8 cellular contexts compared by ENCODE assay signal in the genomic region with DNA sequence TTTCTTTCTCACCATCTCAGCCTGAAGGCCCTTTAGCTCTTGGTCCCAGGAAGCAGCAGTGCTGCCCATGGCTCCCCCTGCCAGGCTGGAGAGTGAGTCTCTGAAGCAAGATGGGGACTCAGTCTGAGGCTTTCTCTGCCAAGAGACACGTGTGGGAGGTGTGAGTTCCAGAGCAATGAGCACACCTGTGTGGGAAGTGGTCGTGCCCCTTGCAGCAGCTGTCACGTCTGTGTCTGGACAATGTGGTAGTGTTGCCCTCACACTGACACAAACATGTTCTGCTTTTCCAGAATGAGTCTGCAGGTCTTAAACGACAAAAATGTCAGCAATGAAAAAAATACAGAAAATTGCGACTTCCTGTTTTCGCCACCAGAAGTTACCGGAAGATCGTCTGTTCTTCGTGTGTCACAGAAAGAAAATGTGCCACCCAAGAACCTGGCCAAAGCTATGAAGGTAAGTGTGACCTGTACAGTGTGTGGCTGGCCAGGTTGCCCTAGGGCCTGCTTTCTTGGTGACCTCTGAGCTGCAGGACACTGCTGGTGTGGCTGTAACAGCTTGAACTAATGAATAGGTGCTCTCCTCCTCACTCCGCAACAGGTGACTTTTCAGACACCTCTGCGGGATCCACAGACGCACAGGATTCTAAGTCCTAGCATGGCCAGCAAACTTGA. TPM values are rescaled to one million over a fixed set of nuclear protein-coding genes. Genes with fewer than 3 reads are reported as not detected.
DNase-seq lines count a peak whose midpoint lies in the region; ATAC-seq and TF ChIP-seq lines count a peak whose summit lies in the region.

No MANE protein-coding gene starts in this region.

- CTCF ChIA-PET in Panc1 (lab: Charles Lee), result no interaction called here

- H2BK12ac ChIP-seq in trophoblast cell (ENCODE audit: low read length), result no peak overlapping the region

- no peak overlapping the region for H3K14ac ChIP-seq in trophoblast cell (ENCODE audit: low read length)

- no peak overlapping the region for H3K9ac ChIP-seq in trophoblast cell (ENCODE audit: low read length)

- H2BK120ac ChIP-seq in trophoblast cell (ENCODE audit: insufficient read depth, low read length, poor library complexity), result no peak overlapping the region

- no peak overlapping the region for H2AFZ ChIP-seq in trophoblast cell (ENCODE audit: insufficient read depth, low read length, poor library complexity)

- intact Hi-C loops in Panc1 (cut with micrococcal nuclease; ENCODE audit: unreplicated experiment) (no loop called here), adrenal gland (cut with DNase I) (no loop called here)

- peak; percentile 72 for DNase-seq in GF-D8 (lab: John Stamatoyannopoulos, UW)
- DNase-seq in Panc1 (ENCODE audit: low read depth, low spot score), result no peak
- DNase-seq in adrenal gland, result no peak
- peak; percentile 89 to 96 for DNase-seq in trophoblast cell
- no peak for DNase-seq in cortex of kidney (lab: John Stamatoyannopoulos, UW)
- DNase-seq in epidermal melanocyte (ENCODE audit: insufficient read length, low spot score), result no peak

- TF ChIP-seq POLR2A in adrenal gland (IDR thresholded peaks at IDR 0.05), result no peak

- H2BK5ac ChIP-seq in trophoblast cell (ENCODE audit: low read depth, low read length, poor library complexity), result no peak overlapping the region

- H3K79me2 ChIP-seq in trophoblast cell (ENCODE audit: control insufficient read depth, insufficient read depth, low read length, poor library complexity), result peaks cover 19% of the 10 kb centered on the region

- H3K4me2 ChIP-seq in trophoblast cell (ENCODE audit: low read length), result peak overlapping the region; percentile 65

- H3K9me3 ChIP-seq in Panc1 (ENCODE audit: control insufficient read depth, insufficient read depth, low read depth, low read length) (no peaks in the 10 kb centered on the region), adrenal gland (replicated peaks in 1 of 3) (no peaks in the 10 kb centered on the region), trophoblast cell (ENCODE audit: insufficient read depth, low read depth, low read length) (no peaks in the 10 kb centered on the region)

- H4K91ac ChIP-seq in trophoblast cell (ENCODE audit: low read depth, low read length), result no peak overlapping the region

- TSS peak; percentile 55 for BruUV-seq in Panc1 (replicated peaks; lab: Mats Ljungman, UMichigan)

- H3K79me1 ChIP-seq in trophoblast cell (ENCODE audit: low read length), result peaks cover 6% of the 10 kb centered on the region

- H2AK5ac ChIP-seq in trophoblast cell (ENCODE audit: low read length), result no peak overlapping the region

- H3K27ac ChIP-seq in Panc1 (ENCODE audit: low read length) (peak overlapping the region; percentile 89), adrenal gland (peak overlapping the region in 4 of 5 donors; percentile 16 to 80 (median 58)), trophoblast cell (ENCODE audit: low read depth, low read length) (no peak overlapping the region)

- H3K27me3 ChIP-seq in Panc1 (ENCODE audit: control insufficient read depth, insufficient read depth, low read length), result no peaks in the 10 kb centered on the region
- no peaks in the 10 kb centered on the region for H3K27me3 ChIP-seq in adrenal gland
- H3K27me3 ChIP-seq in trophoblast cell (ENCODE audit: insufficient read depth, low read length), result no peaks in the 10 kb centered on the region

- POLR2A ChIA-PET in Panc1 (lab: Charles Lee), result no interaction called here

- no peak overlapping the region for H3K18ac ChIP-seq in trophoblast cell (ENCODE audit: low read length)

- H3K4me1 ChIP-seq in Panc1 (ENCODE audit: control insufficient read depth, insufficient read depth, low read length) (peaks cover 40% of the 10 kb centered on the region), adrenal gland (replicated peaks in 1 of 2) (peaks cover 16 to 33% of the 10 kb centered on the region in 2 donors), trophoblast cell (ENCODE audit: control insufficient read depth in 1 of 2, insufficient read depth in 2 of 2, low read length in 2 of 2) (peaks cover 14 to 22% of the 10 kb centered on the region in 2 experiments)

- no peak overlapping the region for H3K23ac ChIP-seq in trophoblast cell (ENCODE audit: low read length)

- in situ Hi-C loops in Panc1 (cut with HindIII; ENCODE audit: low pct_unique_long_range_greater_than_20kb, low sequenced_read_pairs), result no loop called here

- no peak overlapping the region for H4K8ac ChIP-seq in trophoblast cell (ENCODE audit: low read depth, low read length)

- no peak for TF ChIP-seq CTCF in Panc1 (IDR thresholded peaks at IDR 0.05)
- TF ChIP-seq CTCF in adrenal gland (IDR thresholded peaks at IDR 0.05), result no peak

- H3K4me3 ChIP-seq in Panc1 (ENCODE audit: low read depth in 2 of 2, low read length in 2 of 2) (peak overlapping the region; percentile 64 to 68), adrenal gland (no peak overlapping the region), trophoblast cell (ENCODE audit: low read depth, low read length) (no peak overlapping the region)

- ATAC-seq in Panc1 (no peak), HG03439 (IDR thresholded peaks at IDR 0.05; ENCODE audit: unreplicated experiment) (no peak), HG03097 (IDR thresholded peaks at IDR 0.05; ENCODE audit: low FRiP score, unreplicated experiment) (no peak)

- WGBS in adrenal gland, 4 donors, result 63 to 83% (median 73%) methylated on average over 12 of the region's 12 CpGs
- no CpG with 5 or more reads among the region's 12 CpGs for WGBS in trophoblast cell (ENCODE audit: extremely low coverage, insufficient coverage, insufficient read length)

- H4K12ac ChIP-seq in trophoblast cell (ENCODE audit: low read depth, low read length), result no peak overlapping the region

- H3K36me3 ChIP-seq in Panc1 (ENCODE audit: control insufficient read depth, insufficient read depth, low read length) (peaks cover 7% of the 10 kb centered on the region), adrenal gland (replicated peaks in 1 of 2) (peaks cover 0 to 6% of the 10 kb centered on the region in 2 donors), trophoblast cell (ENCODE audit: control insufficient read depth in 1 of 2, insufficient read depth in 2 of 2, low read length in 2 of 2) (peaks cover 43 to 45% of the 10 kb centered on the region in 2 experiments)

- H3K4ac ChIP-seq in trophoblast cell (ENCODE audit: low read depth, low read length), result peak overlapping the region; percentile 59

RNA-seq across cellular contexts. Expression of a gene that starts 1.9 kb away (rescaled TPM):
- 106 TPM for total RNA-seq in Panc1 (2021; ENCODE audit: unreplicated experiment)
- 82.2 TPM for polyA plus RNA-seq in Panc1 (2012; ENCODE audit: insufficient read length)
- 10 to 100 TPM in 7 of 8 donors, 1 to 10 TPM in 1; 8.1 to 26.5 (median 11.4) TPM for total RNA-seq in adrenal gland
- 10 to 100 TPM in 2 of 3 donors, 1 to 10 TPM in 1; 5.5 to 21.1 (median 19.7) TPM for polyA plus RNA-seq in adrenal gland
- 50.0 and 54.9 TPM in 2 replicates for polyA plus RNA-seq in trophoblast cell (2013)

RNA-seq across cellular contexts. Expression of a gene that starts 2.1 kb away (rescaled TPM):
- 32.6 TPM for total RNA-seq in Panc1 (2021; ENCODE audit: unreplicated experiment)
- polyA plus RNA-seq in Panc1 (2012; ENCODE audit: insufficient read length), result 37.6 TPM
- 100 to 1,000 TPM in 1 of 8 donors, 10 to 100 TPM in 7; 29.0 to 119 (median 59.7) TPM for total RNA-seq in adrenal gland
- 10 to 100 TPM; 14.9 to 45.0 (median 43.5) TPM for polyA plus RNA-seq in adrenal gland
- polyA plus RNA-seq in trophoblast cell (2013), result 9.4 TPM in 2 replicates

RNA-seq across cellular contexts. Expression of a gene that starts 11.1 kb away (rescaled TPM):
- 73.4 TPM for total RNA-seq in Panc1 (2021; ENCODE audit: unreplicated experiment)
- polyA plus RNA-seq in Panc1 (2012; ENCODE audit: insufficient read length), result 81.0 TPM
- total RNA-seq in adrenal gland, result 10 to 100 TPM; 29.2 to 53.2 (median 38.1) TPM
- polyA plus RNA-seq in adrenal gland, result 10 to 100 TPM; 19.0 to 81.0 (median 24.6) TPM
- polyA plus RNA-seq in trophoblast cell (2013), result 33.4 and 33.6 TPM in 2 replicates

RNA-seq across cellular contexts. Expression of a gene that starts 39.2 kb away (rescaled TPM):
- total RNA-seq in Panc1 (2021; ENCODE audit: unreplicated experiment), result 7.0 TPM
- polyA plus RNA-seq in Panc1 (2012; ENCODE audit: insufficient read length), result 4.6 TPM
- 1 to 10 TPM in 5 of 8 donors, under 1 TPM in 3; 0.56 to 6.2 (median 1.4) TPM for total RNA-seq in adrenal gland
- polyA plus RNA-seq in adrenal gland, result 1 to 10 TPM in 2 of 3 donors, under 1 TPM in 1; 0.44 to 2.2 (median 2.2) TPM
- polyA plus RNA-seq in trophoblast cell (2013), result 0.29 and 0.31 TPM in 2 replicates

Comparison
In these comparisons a context has a peak if more than half of its experiments do, and no peak if none do; other contexts are left out.
1. DNase-seq: peak in GF-D8 (single experiment) and trophoblast cell (2 of 2); none in Panc1 (single experiment), adrenal gland (0 of 7), cortex of kidney (single experiment) and epidermal melanocyte (single experiment).
2. H3K4me3 ChIP-seq: peak in Panc1 (2 of 2); none in adrenal gland (0 of 4) and trophoblast cell (single experiment).